In genomic region chr4:2787230-2788100, GRCh38 we compare ENCODE assay signal across 9 cellular contexts. TPM values are rescaled to one million over a fixed set of nuclear protein-coding genes. Genes with fewer than 3 reads are reported as not detected.
A peak's percentile ranks its signal among the peaks of the same experiment; 100 is the strongest.
DNase-seq lines count a peak whose midpoint lies in the region; ATAC-seq, FAIRE-seq and TF ChIP-seq lines count a peak whose summit lies in the region.
"Had no signal": no experiment of that assay in that cellular context is flagged by ENCODE, and none has a peak within 500 bp of the region (broad histone marks: within the 10 kb centered on the region; RNA-seq: fewer than 3 reads in every experiment).

No MANE protein-coding gene starts in this region.

- RAD21 ChIA-PET in GM12878 (lab: Charles Lee; ENCODE audit: unreplicated experiment): interaction anchor here (0.6 to 3.4 kb wide), 19 partner anchors 12 to 189 kb away, joined by 3 to 43 read pairs (median 4); partner anchors contain the start of gene GRK4

- no peak overlapping the region for H2BK20ac ChIP-seq in H9 (ENCODE audit: low read depth, low read length, poor library complexity, severe bottlenecking)

- H3K9ac ChIP-seq in H9 (ENCODE audit: extremely low read depth, insufficient read length, low read length) (no peak overlapping the region), GM12878 (ENCODE audit: control insufficient read depth, insufficient read depth, low read length) (peak overlapping the region; percentile 51)

- H3K4me1 ChIP-seq in H9 (ENCODE audit: insufficient read depth, low read length): no peaks in the 10 kb centered on the region
- peaks cover 43% of the 10 kb centered on the region for H3K4me1 ChIP-seq in GM12878 (ENCODE audit: control insufficient read depth, insufficient read depth, low read length)

- peaks cover 2 to 7% of the 10 kb centered on the region in 2 experiments; a peak in 2 of 5 replicates for H3K9me3 Mint-ChIP-seq in H9

- no peak overlapping the region for H3K18ac ChIP-seq in H9 (ENCODE audit: insufficient read length, low read depth, low read length)

- no peak overlapping the region for H3K4ac ChIP-seq in H9 (ENCODE audit: low read depth, low read length)

- H4K8ac ChIP-seq in H9 (replicated peaks; ENCODE audit: insufficient read length, low read depth, low read length): no peak overlapping the region

- H2BK12ac ChIP-seq in H9 (ENCODE audit: insufficient read length, low read depth, low read length): no peak overlapping the region

- ATAC-seq in GM12878: peak; percentile 79
- peak; percentile 7 for ATAC-seq in omental fat pad (ENCODE audit: low FRiP score)

- H3K27me3 Mint-ChIP-seq in H9 (ENCODE audit: low read depth): peaks cover 20% of the 10 kb centered on the region

- peak overlapping the region; percentile 74 for H4K91ac ChIP-seq in H9 (ENCODE audit: insufficient read length, low read depth, low read length)

- no peak overlapping the region for H3K56ac ChIP-seq in H9 (ENCODE audit: insufficient read length, low read depth, low read length)

- peak; percentile 43; the same call in 1 of the 2 replicates for TF ChIP-seq POLR2A in GM12878 (IDR thresholded peaks at IDR 0.05; ENCODE audit: low read depth, low read length)

- H3K14ac ChIP-seq in H9 (ENCODE audit: insufficient read depth, low read length): peak overlapping the region; percentile 8; the same call in 1 of the 2 replicates

- H3K79me1 ChIP-seq in H9 (ENCODE audit: insufficient read depth, low read depth, low read length, poor library complexity, severe bottlenecking): no peaks in the 10 kb centered on the region

- peaks cover 0 to 12% (median 0%) of the 10 kb centered on the region in 3 experiments; a peak in 2 of 7 replicates for H3K36me3 Mint-ChIP-seq in H9 (ENCODE audit: insufficient read depth in 1 of 3, low read depth in 3 of 3)

- WGBS in H9 (ENCODE audit: extremely low coverage, insufficient read length, low lambda C conversion rate): no CpG with 5 or more reads among the region's 18 CpGs
- 23% methylated on average over 15 of the region's 18 CpGs for WGBS in GM12878 (ENCODE audit: insufficient coverage, insufficient replicate concordance, low lambda C conversion rate, missing lambda C conversion rate)

- H2BK120ac ChIP-seq in H9 (ENCODE audit: low read depth, low read length, poor library complexity, severe bottlenecking): no peak overlapping the region

- H3T11ph ChIP-seq in H9 (ENCODE audit: low read length): no peak overlapping the region

- no peaks in the 10 kb centered on the region for H4K20me1 ChIP-seq in H9 (ENCODE audit: control insufficient read depth, insufficient read depth, insufficient read length)
- H4K20me1 ChIP-seq in GM12878 (ENCODE audit: control insufficient read depth, insufficient read depth): no peaks in the 10 kb centered on the region

- no peak overlapping the region for H3K4me3 Mint-ChIP-seq in H9

- intact Hi-C loops in GM12878 (cut with micrococcal nuclease; ENCODE audit: unreplicated experiment): loop anchor here (1.0 to 2.0 kb wide), 2 partner anchors 17 to 41 kb away; no protein-coding TSS in a partner anchor

- no peak overlapping the region for H2AK5ac ChIP-seq in H9 (ENCODE audit: insufficient read length, low read length)

- BruUV-seq in GM12878 (replicated peaks; lab: Mats Ljungman, UMichigan): no TSS peak

- DNase-seq in GM13977 (ENCODE audit: low spot score) (peak; percentile 83), H9 (peak; percentile 52), NAMALWA (ENCODE audit: low spot score) (peak; percentile 54), GM12878 (ENCODE audit: low read depth, low spot score) (peak; percentile 88), omental fat pad (ENCODE audit: low spot score) (no peak), DMS79 treated with DMSO at 0.1 percent for 48 hours (lab: John Stamatoyannopoulos, UW) (no peak), NCI-H526 treated with DMSO at 0.1 percent for 48 hours (lab: John Stamatoyannopoulos, UW) (no peak), glomerular visceral epithelial cell (ENCODE audit: extremely low spot score) (no peak)

- H3K4me2 ChIP-seq in H9 (ENCODE audit: insufficient read depth, insufficient read length, low read length) (no peak overlapping the region), GM12878 (ENCODE audit: control insufficient read depth, insufficient read depth) (peak overlapping the region; percentile 88)

- H2BK5ac ChIP-seq in H9 (ENCODE audit: insufficient read length, low read length): no peak overlapping the region

- H3K27ac ChIP-seq in H9 (ENCODE audit: insufficient read length, low read depth, low read length) (no peak overlapping the region), GM12878 (ENCODE audit: control insufficient read depth, insufficient read depth) (peak overlapping the region; percentile 79)

- POLR2A ChIA-PET in GM12878 (lab: Charles Lee): interaction anchor here (0.8 to 4.4 kb wide), 7 partner anchors 12 to 149 kb away, joined by 3 to 57 read pairs (median 3); no protein-coding TSS in a partner anchor

- in situ Hi-C loops in GM13977 (cut with MboI; ENCODE audit: low pct_unique_long_range_greater_than_20kb, low sequenced_read_pairs, unreplicated experiment): no loop called here
- in situ Hi-C loops in GM12878 (cut with MboI): no loop called here

- FAIRE-seq in GM12878 (lab: Jason Lieb, UNC): peak; percentile 96
- FAIRE-seq: bronchial epithelial cell had no signal

- H3K27ac Mint-ChIP-seq in H9: no peak overlapping the region

- TF ChIP-seq CTCF in GM13977 (IDR thresholded peaks at IDR 0.05; ENCODE audit: extremely low read depth, insufficient read depth, missing control alignments) (peak; percentile 16), H9 (conservative IDR thresholded peaks at IDR 0.05) (0 out of 3 replicates have a peak, but pooled peaks have one; percentile 16), GM12878 (IDR thresholded peaks at IDR 0.05 in 2 of 3, conservative IDR thresholded peaks at IDR 0.05 in 1 of 3; ENCODE audit: control insufficient read depth in 2 of 3, extremely low read depth in 1 of 3, insufficient read depth in 1 of 3, low read depth in 3 of 3, low read length in 3 of 3) (peak in 2 of 3 experiments; percentile 16 to 26; a peak in 2 of 6 replicates), omental fat pad (IDR thresholded peaks at IDR 0.05) (no peak)

- no peak overlapping the region for H2BK15ac ChIP-seq in H9 (ENCODE audit: low read depth, low read length)

- H2AFZ ChIP-seq in H9 (ENCODE audit: low read length): no peak overlapping the region
- peak overlapping the region; percentile 46; the same call in 1 of the 2 replicates for H2AFZ ChIP-seq in GM12878 (ENCODE audit: control insufficient read depth, low read depth, low read length)

- no peaks in the 10 kb centered on the region for H3K79me2 ChIP-seq in H9 (ENCODE audit: insufficient read depth, low read length)
- H3K79me2 ChIP-seq in GM12878 (ENCODE audit: control insufficient read depth, insufficient read depth, low read length): no peaks in the 10 kb centered on the region

- no peaks in the 10 kb centered on the region for H3K23me2 ChIP-seq in H9 (ENCODE audit: insufficient read length, low read depth, low read length, poor library complexity, severe bottlenecking)

- no peak overlapping the region for H4K5ac ChIP-seq in H9 (ENCODE audit: insufficient read length, low read depth, low read length)

- TF ChIP-seq EP300 in GM12878 (IDR thresholded peaks at IDR 0.05; ENCODE audit: borderline replicate concordance in 1 of 2, control insufficient read depth in 1 of 2, low read depth in 2 of 2, low read length in 2 of 2): peak; percentile 88 to 89; a peak in 2 of 4 replicates

- peaks cover 28 to 29% of the 10 kb centered on the region in 2 experiments for H3K4me1 Mint-ChIP-seq in H9

- CTCF ChIA-PET in GM12878 (lab: Yijun Ruan, JAX): interaction anchor here (0.7 to 1.6 kb wide), 14 partner anchors 11 to 548 kb away, joined by 3 to 8 read pairs (median 3); no protein-coding TSS in a partner anchor

- SMC1A ChIA-PET in GM12878 (lab: Charles Lee; ENCODE audit: uncharacterized antibody, unreplicated experiment): interaction anchor here (0.8 to 4.3 kb wide), 10 partner anchors 12 to 167 kb away, joined by 3 to 49 read pairs (median 5); no protein-coding TSS in a partner anchor

- H3K9me3 ChIP-seq in H9 (ENCODE audit: control insufficient read depth, low read depth, low read length): no peaks in the 10 kb centered on the region
- peaks cover 6% of the 10 kb centered on the region; the same call in 2 of the 3 replicates for H3K9me3 ChIP-seq in GM12878 (replicated peaks; ENCODE audit: control insufficient read depth, insufficient read depth, low read length)

- H3K27me3 ChIP-seq in H9 (ENCODE audit: insufficient read depth, low read length) (no peaks in the 10 kb centered on the region), GM12878 (replicated peaks in 1 of 2; ENCODE audit: control insufficient read depth in 2 of 2, insufficient read depth in 2 of 2, low read length in 1 of 2) (no peaks in the 10 kb centered on the region)

- no peak for TF ChIP-seq RAD21 in GM12878 (IDR thresholded peaks at IDR 0.05; ENCODE audit: insufficient read depth, low read depth, low read length)

- H3K23ac ChIP-seq in H9 (ENCODE audit: insufficient read length, low read depth, low read length): no peak overlapping the region

- H3K36me3 ChIP-seq in GM12878 (ENCODE audit: control insufficient read depth in 2 of 2, insufficient read depth in 2 of 2, low read length in 1 of 2): no peaks in the 10 kb centered on the region

- no peak overlapping the region for H3K4me3 ChIP-seq in GM12878

RNA-seq across cellular contexts. Expression of gene SH3BP2, which starts 5.4 kb away (rescaled TPM):
- total RNA-seq in H9 (2021) (34.1 and 37.6 TPM in 2 replicates), GM12878 (2014; rRNA removed) (35.5 and 40.9 TPM in 2 replicates), GM12878 (2014; rRNA removed; fragmentation: Illumina TruSeq; extraction: Trizol) (17.5 and 19.0 TPM in 2 replicates), GM12878 (2021) (51.1 and 61.8 TPM in 2 replicates), omental fat pad (100 to 1,000 TPM in 1 of 4 donors, 10 to 100 TPM in 3; 26.2 to 109 (median 66.0) TPM)
- total RNA-seq in GM12878 (2013; cell fraction: nucleolus; rRNA removed): 275 and 349 TPM in 2 replicates
- 9.0 TPM for polyA plus RNA-seq in GM12878 (2011; ENCODE audit: low read depth)
- polyA plus RNA-seq in GM12878 (2011; rRNA removed) (18.0 and 37.1 TPM in 2 replicates), GM12878 (2014; fragmentation: Illumina TruSeq; extraction: Trizol) (7.8 and 18.3 TPM in 2 replicates), GM12878 (2014; fragmentation: Nextera tagmentation; extraction: Ambion mirVana) (1 to 10 TPM; 1.1 TPM), GM12878 (2014; rRNA removed) (54.7 and 57.8 TPM in 2 replicates), GM12878 (2016; fragmentation: Nextera tagmentation; extraction: Ambion mirVana) (10 to 100 TPM; 23.0 to 24.8 TPM)
- polyA plus RNA-seq in GM12878 (2011; cell fraction: cytosol; rRNA removed): 35.7 and 42.6 TPM in 2 replicates
- 270 and 290 TPM in 2 replicates for polyA plus RNA-seq in GM12878 (2011; cell fraction: nucleus; rRNA removed)
- polyA plus RNA-seq in GM12878 (2012): 30.0 and 35.3 TPM in 2 replicates
- 72.7 and 138 TPM in 2 replicates for polyA minus RNA-seq in GM12878 (2011; rRNA and poly(A)+ RNA removed)
- polyA minus RNA-seq in GM12878 (2011; cell fraction: cytosol; rRNA and poly(A)+ RNA removed): 8.9 and 18.7 TPM in 2 replicates
- polyA minus RNA-seq in GM12878 (2011; cell fraction: nucleus; rRNA and poly(A)+ RNA removed): 47.3 and 86.5 TPM in 2 replicates

RNA-seq across cellular contexts. Expression of gene TNIP2, which starts 31.3 kb away (rescaled TPM):
- 42.2 and 44.7 TPM in 2 replicates for total RNA-seq in H9 (2021)
- total RNA-seq in GM12878 (2013; cell fraction: nucleolus; rRNA removed): 48.2 and 58.3 TPM in 2 replicates
- total RNA-seq in GM12878 (2014; rRNA removed): 55.0 and 59.8 TPM in 2 replicates
- total RNA-seq in GM12878 (2014; rRNA removed; fragmentation: Illumina TruSeq; extraction: Trizol): 29.1 and 29.8 TPM in 2 replicates
- total RNA-seq in GM12878 (2021): 62.9 and 64.8 TPM in 2 replicates
- 29.9 TPM for polyA plus RNA-seq in GM12878 (2011; ENCODE audit: low read depth)
- polyA plus RNA-seq in GM12878 (2011; rRNA removed): 27.9 and 42.0 TPM in 2 replicates
- 41.0 and 63.7 TPM in 2 replicates for polyA plus RNA-seq in GM12878 (2011; cell fraction: cytosol; rRNA removed)
- polyA plus RNA-seq in GM12878 (2011; cell fraction: nucleus; rRNA removed): 126 and 142 TPM in 2 replicates
- polyA plus RNA-seq in GM12878 (2012): 48.8 and 57.0 TPM in 2 replicates
- 7.1 and 21.4 TPM in 2 replicates for polyA plus RNA-seq in GM12878 (2014; fragmentation: Illumina TruSeq; extraction: Trizol)
- 1 to 10 TPM; 1.4 to 3.4 TPM for polyA plus RNA-seq in GM12878 (2014; fragmentation: Nextera tagmentation; extraction: Ambion mirVana)
- polyA plus RNA-seq in GM12878 (2014; rRNA removed): 64.9 and 68.5 TPM in 2 replicates
- polyA plus RNA-seq in GM12878 (2016; fragmentation: Nextera tagmentation; extraction: Ambion mirVana): 10 to 100 TPM; 49.1 to 59.0 TPM
- 19.1 and 31.1 TPM in 2 replicates for polyA minus RNA-seq in GM12878 (2011; rRNA and poly(A)+ RNA removed)
- polyA minus RNA-seq in GM12878 (2011; cell fraction: cytosol; rRNA and poly(A)+ RNA removed): 13.6 and 13.8 TPM in 2 replicates
- 17.2 and 30.8 TPM in 2 replicates for polyA minus RNA-seq in GM12878 (2011; cell fraction: nucleus; rRNA and poly(A)+ RNA removed)
- 100 to 1,000 TPM in 1 of 4 donors, 10 to 100 TPM in 3; 50.1 to 108 (median 75.4) TPM for total RNA-seq in omental fat pad

RNA-seq across cellular contexts. Expression of gene ADD1, which starts 56.2 kb away (rescaled TPM):
- 163 and 166 TPM in 2 replicates for total RNA-seq in H9 (2021)
- total RNA-seq in GM12878 (2013; cell fraction: nucleolus; rRNA removed): 321 and 355 TPM in 2 replicates
- 128 and 136 TPM in 2 replicates for total RNA-seq in GM12878 (2014; rRNA removed)
- 65.6 and 70.1 TPM in 2 replicates for total RNA-seq in GM12878 (2014; rRNA removed; fragmentation: Illumina TruSeq; extraction: Trizol)
- total RNA-seq in GM12878 (2021): 182 and 183 TPM in 2 replicates
- polyA plus RNA-seq in GM12878 (2011; ENCODE audit: low read depth): 61.6 TPM
- polyA plus RNA-seq in GM12878 (2011; rRNA removed): 75.4 and 93.5 TPM in 2 replicates
- polyA plus RNA-seq in GM12878 (2011; cell fraction: cytosol; rRNA removed): 103 and 152 TPM in 2 replicates
- 199 and 226 TPM in 2 replicates for polyA plus RNA-seq in GM12878 (2011; cell fraction: nucleus; rRNA removed)
- 119 and 148 TPM in 2 replicates for polyA plus RNA-seq in GM12878 (2012)
- polyA plus RNA-seq in GM12878 (2014; fragmentation: Illumina TruSeq; extraction: Trizol): 97.2 and 107 TPM in 2 replicates
- 10 to 100 TPM; 21.6 to 50.2 TPM for polyA plus RNA-seq in GM12878 (2014; fragmentation: Nextera tagmentation; extraction: Ambion mirVana)
- 113 and 126 TPM in 2 replicates for polyA plus RNA-seq in GM12878 (2014; rRNA removed)
- 100 to 1,000 TPM; 113 to 116 TPM for polyA plus RNA-seq in GM12878 (2016; fragmentation: Nextera tagmentation; extraction: Ambion mirVana)
- 79.6 and 95.6 TPM in 2 replicates for polyA minus RNA-seq in GM12878 (2011; rRNA and poly(A)+ RNA removed)
- 36.4 and 43.2 TPM in 2 replicates for polyA minus RNA-seq in GM12878 (2011; cell fraction: cytosol; rRNA and poly(A)+ RNA removed)
- polyA minus RNA-seq in GM12878 (2011; cell fraction: nucleus; rRNA and poly(A)+ RNA removed): 57.1 and 78.0 TPM in 2 replicates
- total RNA-seq in omental fat pad: 100 to 1,000 TPM; 155 to 269 (median 177) TPM

Comparison
In these comparisons a context has a peak if more than half of its experiments do, and no peak if none do; other contexts are left out.
1. DNase-seq: peak in GM13977 (single experiment), H9 (single experiment), NAMALWA (single experiment) and GM12878 (single experiment); none in omental fat pad (single experiment), DMS79 treated with DMSO at 0.1 percent for 48 hours (single experiment), NCI-H526 treated with DMSO at 0.1 percent for 48 hours (single experiment) and glomerular visceral epithelial cell (single experiment).
2. CTCF ChIP-seq: peak in GM13977 (single experiment), H9 (single experiment) and GM12878 (2 of 3); none in omental fat pad (0 of 3).